Comparison of ENCODE assay signal across 1 cellular context in genomic region chr1:32741417-32742131, GRCh38.
TF ChIP-seq lines count a peak whose summit lies in the region.

No MANE protein-coding gene starts in this region.

TF ChIP-seq in K562, 482 proteins besides CTCF, POLR2A, EP300 and RAD21 (continued from another document and continues in another):
- TF ChIP-seq PBX2 (CRISPR knock-in tag; IDR thresholded peaks at IDR 0.05; ENCODE audit: low read depth): no peak
- TF ChIP-seq PBX2 (tag; conservative IDR thresholded peaks at IDR 0.05; ENCODE audit: low read depth): no peak
- TF ChIP-seq MTF1 (CRISPR knock-in tag; IDR thresholded peaks at IDR 0.05; ENCODE audit: borderline replicate concordance): no peak
- TF ChIP-seq ZFP36 (IDR thresholded peaks at IDR 0.05; ENCODE audit: low read depth, low read length, partially characterized antibody): no peak
- peak; percentile 75; the same call in 1 of the 2 replicates for TF ChIP-seq SPI1 (IDR thresholded peaks at IDR 0.05; ENCODE audit: borderline replicate concordance, low read depth, low read length)
- no peak for TF ChIP-seq MEIS2 (IDR thresholded peaks at IDR 0.05; ENCODE audit: partially characterized antibody)
- TF ChIP-seq CAMTA2 (CRISPR knock-in tag; conservative IDR thresholded peaks at IDR 0.05): no peak
- TF ChIP-seq RNF2 (IDR thresholded peaks at IDR 0.05): no peak
- TF ChIP-seq E2F8 (IDR thresholded peaks at IDR 0.05; ENCODE audit: low read depth, partially characterized antibody): peak; percentile 53
- TF ChIP-seq GTF2F1 (IDR thresholded peaks at IDR 0.05; ENCODE audit: low read depth, low read length): no peak
- no peak for TF ChIP-seq NCOR1 (IDR thresholded peaks at IDR 0.05)
- TF ChIP-seq, protein P1, sequence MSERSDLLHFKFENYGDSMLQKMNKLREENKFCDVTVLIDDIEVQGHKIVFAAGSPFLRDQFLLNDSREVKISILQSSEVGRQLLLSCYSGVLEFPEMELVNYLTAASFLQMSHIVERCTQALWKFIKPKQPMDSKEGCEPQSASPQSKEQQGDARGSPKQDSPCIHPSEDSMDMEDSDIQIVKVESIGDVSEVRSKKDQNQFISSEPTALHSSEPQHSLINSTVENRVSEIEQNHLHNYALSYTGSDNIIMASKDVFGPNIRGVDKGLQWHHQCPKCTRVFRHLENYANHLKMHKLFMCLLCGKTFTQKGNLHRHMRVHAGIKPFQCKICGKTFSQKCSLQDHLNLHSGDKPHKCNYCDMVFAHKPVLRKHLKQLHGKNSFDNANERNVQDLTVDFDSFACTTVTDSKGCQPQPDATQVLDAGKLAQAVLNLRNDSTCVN (CRISPR knock-in tag; IDR thresholded peaks at IDR 0.05): no peak
- no peak for TF ChIP-seq PRPF4 (IDR thresholded peaks at IDR 0.05; ENCODE audit: insufficient read depth, low read depth, low read length, poor library complexity, severe bottlenecking)
- no peak for TF ChIP-seq SRSF9 (IDR thresholded peaks at IDR 0.05; ENCODE audit: borderline replicate concordance, low read depth, low read length)
- TF ChIP-seq PHF20 (IDR thresholded peaks at IDR 0.05; ENCODE audit: partially characterized antibody): no peak
- peak; percentile 54; the same call in 1 of the 2 replicates for TF ChIP-seq ZBTB2 (IDR thresholded peaks at IDR 0.05)
- TF ChIP-seq RFX5 (IDR thresholded peaks at IDR 0.05; ENCODE audit: low read depth, low read length): no peak
- TF ChIP-seq DDX20 (tag; IDR thresholded peaks at IDR 0.05; ENCODE audit: low read depth): no peak
- TF ChIP-seq PTRF (tag; IDR thresholded peaks at IDR 0.05): no peak
- no peak for TF ChIP-seq SP2 (IDR thresholded peaks at IDR 0.05; ENCODE audit: extremely low read depth, low read depth, low read length, poor library complexity, severe bottlenecking)
- TF ChIP-seq HBP1 (CRISPR knock-in tag; IDR thresholded peaks at IDR 0.05): 0 out of 2 replicates have a peak, but pooled peaks have one; percentile 64
- peak; percentile 99 for TF ChIP-seq ZBTB7A (IDR thresholded peaks at IDR 0.05; ENCODE audit: borderline replicate concordance, control insufficient read depth, low read depth, low read length)
- peak; percentile 86 for TF ChIP-seq GATAD2A (IDR thresholded peaks at IDR 0.05)
- peak; percentile 83 for TF ChIP-seq SMAD4 (CRISPR knock-in tag; conservative IDR thresholded peaks at IDR 0.05)
- no peak for TF ChIP-seq TAF9B (IDR thresholded peaks at IDR 0.05; ENCODE audit: partially characterized antibody)
- TF ChIP-seq ETV5 (CRISPR knock-in tag; IDR thresholded peaks at IDR 0.05; ENCODE audit: low read depth): no peak
- TF ChIP-seq ZNF384 (IDR thresholded peaks at IDR 0.05; ENCODE audit: low read depth, low read length): no peak
- no peak for TF ChIP-seq RBBP5 (IDR thresholded peaks at IDR 0.05; ENCODE audit: borderline replicate concordance, insufficient read depth, low read length, poor library complexity, severe bottlenecking)
- no peak for TF ChIP-seq NCOA4 (IDR thresholded peaks at IDR 0.05; ENCODE audit: partially characterized antibody)
- TF ChIP-seq ZNF740 (CRISPR knock-in tag; IDR thresholded peaks at IDR 0.05): no peak
- TF ChIP-seq ZNF740 (tag; IDR thresholded peaks at IDR 0.05): peak in 1 of 2 experiments; percentile 52; a peak in 2 of 4 replicates
- TF ChIP-seq KDM2B (CRISPR knock-in tag; IDR thresholded peaks at IDR 0.05): peak; percentile 81; the same call in 1 of the 2 replicates
- TF ChIP-seq IRF2 (CRISPR knock-in tag; IDR thresholded peaks at IDR 0.05): no peak
- peak; percentile 48 for TF ChIP-seq CTBP1 (IDR thresholded peaks at IDR 0.05; ENCODE audit: borderline replicate concordance)
- TF ChIP-seq, protein P2, sequence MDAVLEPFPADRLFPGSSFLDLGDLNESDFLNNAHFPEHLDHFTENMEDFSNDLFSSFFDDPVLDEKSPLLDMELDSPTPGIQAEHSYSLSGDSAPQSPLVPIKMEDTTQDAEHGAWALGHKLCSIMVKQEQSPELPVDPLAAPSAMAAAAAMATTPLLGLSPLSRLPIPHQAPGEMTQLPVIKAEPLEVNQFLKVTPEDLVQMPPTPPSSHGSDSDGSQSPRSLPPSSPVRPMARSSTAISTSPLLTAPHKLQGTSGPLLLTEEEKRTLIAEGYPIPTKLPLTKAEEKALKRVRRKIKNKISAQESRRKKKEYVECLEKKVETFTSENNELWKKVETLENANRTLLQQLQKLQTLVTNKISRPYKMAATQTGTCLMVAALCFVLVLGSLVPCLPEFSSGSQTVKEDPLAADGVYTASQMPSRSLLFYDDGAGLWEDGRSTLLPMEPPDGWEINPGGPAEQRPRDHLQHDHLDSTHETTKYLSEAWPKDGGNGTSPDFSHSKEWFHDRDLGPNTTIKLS (IDR thresholded peaks at IDR 0.05; ENCODE audit: borderline replicate concordance, low read depth): peak; percentile 95; the same call in 1 of the 2 replicates
- TF ChIP-seq, protein P3, sequence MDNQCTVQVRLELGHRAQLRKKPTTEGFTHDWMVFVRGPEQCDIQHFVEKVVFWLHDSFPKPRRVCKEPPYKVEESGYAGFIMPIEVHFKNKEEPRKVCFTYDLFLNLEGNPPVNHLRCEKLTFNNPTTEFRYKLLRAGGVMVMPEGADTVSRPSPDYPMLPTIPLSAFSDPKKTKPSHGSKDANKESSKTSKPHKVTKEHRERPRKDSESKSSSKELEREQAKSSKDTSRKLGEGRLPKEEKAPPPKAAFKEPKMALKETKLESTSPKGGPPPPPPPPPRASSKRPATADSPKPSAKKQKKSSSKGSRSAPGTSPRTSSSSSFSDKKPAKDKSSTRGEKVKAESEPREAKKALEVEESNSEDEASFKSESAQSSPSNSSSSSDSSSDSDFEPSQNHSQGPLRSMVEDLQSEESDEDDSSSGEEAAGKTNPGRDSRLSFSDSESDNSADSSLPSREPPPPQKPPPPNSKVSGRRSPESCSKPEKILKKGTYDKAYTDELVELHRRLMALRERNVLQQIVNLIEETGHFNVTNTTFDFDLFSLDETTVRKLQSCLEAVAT (IDR thresholded peaks at IDR 0.05): no peak
- 0 out of 2 replicates have a peak, but pooled peaks have one; percentile 15 for TF ChIP-seq L3MBTL2 (IDR thresholded peaks at IDR 0.05)
- TF ChIP-seq MCM7 (IDR thresholded peaks at IDR 0.05): no peak
- no peak for TF ChIP-seq BRF2 (IDR thresholded peaks at IDR 0.05; ENCODE audit: borderline replicate concordance, insufficient read depth, insufficient read length)
- TF ChIP-seq YY1 (IDR thresholded peaks at IDR 0.05; ENCODE audit: borderline replicate concordance in 1 of 3, control insufficient read depth in 1 of 3, extremely low read depth in 1 of 3, insufficient read depth in 3 of 3, insufficient read length in 1 of 3, insufficient replicate concordance in 2 of 3, low read depth in 1 of 3, low read length in 2 of 3): peak in 2 of 3 experiments; percentile 37 to 55
- TF ChIP-seq ZNF592 (IDR thresholded peaks at IDR 0.05): peak; percentile 43; the same call in 1 of the 2 replicates
- TF ChIP-seq LARP7 (IDR thresholded peaks at IDR 0.05): peak; percentile 51; the same call in 1 of the 2 replicates
- 0 out of 2 replicates have a peak, but pooled peaks have one; percentile 50 for TF ChIP-seq ZBTB17 (CRISPR knock-in tag; IDR thresholded peaks at IDR 0.05)
- peak; percentile 28; the same call in 1 of the 2 replicates for TF ChIP-seq EGR1 (conservative IDR thresholded peaks at IDR 0.05)
